ENCODE assay signal across 1 cellular context in genomic region chr5:65651144-65651543, GRCh38.
TF ChIP-seq lines count a peak whose summit lies in the region.

No MANE protein-coding gene starts in this region.

TF ChIP-seq in GM23338, 12 proteins besides CTCF, POLR2A, EP300 and RAD21:
- no peak for TF ChIP-seq ZNF462 (CRISPR knock-in tag; IDR thresholded peaks at IDR 0.05)
- TF ChIP-seq CREB1 (CRISPR knock-in tag; IDR thresholded peaks at IDR 0.05; ENCODE audit: low read depth) = no peak
- no peak for TF ChIP-seq POLR2AphosphoS5 (IDR thresholded peaks at IDR 0.05; ENCODE audit: low read depth)
- TF ChIP-seq ZNF331 (CRISPR knock-in tag; IDR thresholded peaks at IDR 0.05; ENCODE audit: low read depth) = no peak
- TF ChIP-seq JUNB (IDR thresholded peaks at IDR 0.05; ENCODE audit: unreplicated experiment) = no peak
- no peak for TF ChIP-seq EZH2phosphoT487 (IDR thresholded peaks at IDR 0.05; ENCODE audit: unreplicated experiment)
- TF ChIP-seq ZNF114 (CRISPR knock-in tag; IDR thresholded peaks at IDR 0.05) = no peak
- TF ChIP-seq ETS1 (IDR thresholded peaks at IDR 0.05) = no peak
- no peak for TF ChIP-seq STAT1 (IDR thresholded peaks at IDR 0.05; ENCODE audit: unreplicated experiment)
- no peak for TF ChIP-seq REST (IDR thresholded peaks at IDR 0.05; ENCODE audit: unreplicated experiment)
- TF ChIP-seq NANOG (IDR thresholded peaks at IDR 0.05; ENCODE audit: borderline replicate concordance) = no peak
- no peak for TF ChIP-seq EZH2 (IDR thresholded peaks at IDR 0.05; ENCODE audit: low read depth, unreplicated experiment)
